Comparison of ENCODE assay signal across 15 cellular contexts in genomic region chrY:13149148-13149547, GRCh38.
DNase-seq lines count a peak whose midpoint lies in the region; ATAC-seq, FAIRE-seq and TF ChIP-seq lines count a peak whose summit lies in the region.
"Had no signal": no experiment of that assay in that cellular context is flagged by ENCODE, and none has a peak within 500 bp of the region (broad histone marks: within the 10 kb centered on the region; RNA-seq: fewer than 3 reads in every experiment).

No MANE protein-coding gene starts in this region.

- H2AFZ ChIP-seq in OCI-LY1 (ENCODE audit: low read length) (no peak overlapping the region; the same call in 1 of the 2 replicates), endothelial cell of umbilical vein (ENCODE audit: low read depth, low read length) (peak overlapping the region; percentile 66)

- peak overlapping the region in 1 of 2 donors; percentile 12 for H3K27ac Mint-ChIP-seq in natural killer cell treated with Interleukin-12 subunit alpha and Interleukin-12 subunit beta and Interleukin-15 and Interleukin-18, amount 100 ng/mL, for 72 hours
- H3K27ac Mint-ChIP-seq in natural killer cell = no peak overlapping the region
- no peak overlapping the region for H3K27ac Mint-ChIP-seq in Caco-2 (ENCODE audit: unreplicated experiment)

- peak overlapping the region; percentile 65 for H3K4me3 Mint-ChIP-seq in natural killer cell treated with Interleukin-12 subunit alpha and Interleukin-12 subunit beta and Interleukin-15 and Interleukin-18, amount 100 ng/mL, for 72 hours
- H3K4me3 Mint-ChIP-seq in natural killer cell (no peak overlapping the region), Caco-2 (ENCODE audit: unreplicated experiment) (no peak overlapping the region)

- DNase-seq in natural killer cell treated with Interleukin-12 subunit alpha and Interleukin-12 subunit beta and Interleukin-15 and Interleukin-18, amount 100 ng/mL, for 72 hours (ENCODE audit: low spot score) = no peak
- DNase-seq in natural killer cell (no peak), endothelial cell of umbilical vein (ENCODE audit: low read depth, low spot score) (peak; percentile 14), HuH-7.5 (ENCODE audit: low spot score) (no peak), Caco-2 (no peak)
- DNase-seq: activated CD4-positive, alpha-beta T cell treated with anti-CD3 and anti-CD28 coated beads for 4 hours; KG1; NCI-H187 treated with DMSO at 0.1 percent for 48 hours; retina; SJCRH30; stimulated activated CD4-positive, alpha-beta T cell treated with anti-CD3 and anti-CD28 coated beads, Interleukin-4, amount 100 ng/mL, for 4 hours; stomach had no signal

- H3K4me3 ChIP-seq in OCI-LY1 (ENCODE audit: low read depth, low read length, poor library complexity, severe bottlenecking) (peak overlapping the region; percentile 10), endothelial cell of umbilical vein (replicated peaks in 1 of 3; ENCODE audit: insufficient read depth in 1 of 3, low read depth in 1 of 3, low read length in 3 of 3) (peak overlapping the region; percentile 18 to 75 (median 29)), thymus (ENCODE audit: low read length) (peak overlapping the region; percentile 35), Caco-2 (ENCODE audit: low read depth, low read length) (no peak overlapping the region)
- H3K4me3 ChIP-seq: SJCRH30 had no signal

- H3K79me2 ChIP-seq in OCI-LY1 (ENCODE audit: insufficient read depth, low read length) (no peaks in the 10 kb centered on the region), endothelial cell of umbilical vein (ENCODE audit: control insufficient read depth, insufficient read depth, low read length) (no peaks in the 10 kb centered on the region)

- peaks cover 0 to 7% of the 10 kb centered on the region in 2 donors for H3K4me1 Mint-ChIP-seq in natural killer cell treated with Interleukin-12 subunit alpha and Interleukin-12 subunit beta and Interleukin-15 and Interleukin-18, amount 100 ng/mL, for 72 hours (ENCODE audit: low read depth in 2 of 2)
- H3K4me1 Mint-ChIP-seq in natural killer cell (peaks cover 0 to 4% of the 10 kb centered on the region in 2 donors), Caco-2 (ENCODE audit: low read depth, unreplicated experiment) (no peaks in the 10 kb centered on the region)

- no peak for ATAC-seq in natural killer cell treated with Interleukin-12 subunit alpha and Interleukin-12 subunit beta and Interleukin-15 and Interleukin-18, amount 100 ng/mL, for 72 hours
- ATAC-seq in natural killer cell (no peak), HG02763 (IDR thresholded peaks at IDR 0.05; ENCODE audit: unreplicated experiment) (no peak)

- H3K27me3 ChIP-seq in OCI-LY1 (ENCODE audit: insufficient read depth, low read length) (no peaks in the 10 kb centered on the region), endothelial cell of umbilical vein (ENCODE audit: control insufficient read depth in 2 of 2, insufficient read depth in 2 of 2, low read length in 2 of 2) (no peaks in the 10 kb centered on the region), thymus (ENCODE audit: control insufficient read depth, insufficient read depth) (no peaks in the 10 kb centered on the region), Caco-2 (replicated peaks; ENCODE audit: control insufficient read depth, insufficient read depth, low read length) (no peaks in the 10 kb centered on the region)
- H3K27me3 ChIP-seq: SJCRH30, stomach had no signal

- no peaks in the 10 kb centered on the region for H3K9me3 Mint-ChIP-seq in natural killer cell treated with Interleukin-12 subunit alpha and Interleukin-12 subunit beta and Interleukin-15 and Interleukin-18, amount 100 ng/mL, for 72 hours
- H3K9me3 Mint-ChIP-seq in natural killer cell (no peaks in the 10 kb centered on the region), Caco-2 (ENCODE audit: unreplicated experiment) (no peaks in the 10 kb centered on the region)

- no TSS peak for BruUV-seq in endothelial cell of umbilical vein (replicated peaks; lab: Mats Ljungman, UMichigan)
- BruUV-seq in Caco-2 (replicated peaks; lab: Mats Ljungman, UMichigan) = no TSS peak

- no peak for TF ChIP-seq CTCF in natural killer cell (IDR thresholded peaks at IDR 0.05)
- TF ChIP-seq CTCF in OCI-LY1 (IDR thresholded peaks at IDR 0.05; ENCODE audit: low read length) = no peak
- TF ChIP-seq CTCF in endothelial cell of umbilical vein (IDR thresholded peaks at IDR 0.05; ENCODE audit: extremely low read depth in 1 of 2, insufficient read depth in 1 of 2, low read depth in 1 of 2, low read length in 2 of 2) = no peak
- no peak for TF ChIP-seq CTCF in Caco-2 (IDR thresholded peaks at IDR 0.05; ENCODE audit: insufficient read depth in 1 of 2, low read depth in 1 of 2, low read length in 1 of 2, severe bottlenecking in 1 of 2, unreplicated experiment in 1 of 2)

- H3K4me2 ChIP-seq in OCI-LY1 (ENCODE audit: low read length) (peak overlapping the region; percentile 44), endothelial cell of umbilical vein (ENCODE audit: insufficient read depth, low read length) (peak overlapping the region; percentile 84)

- no peaks in the 10 kb centered on the region for H3F3A ChIP-seq in OCI-LY1 (ENCODE audit: insufficient read depth, low read length)

- H3K9ac ChIP-seq in OCI-LY1 (ENCODE audit: low read length) (no peak overlapping the region), endothelial cell of umbilical vein (replicated peaks; ENCODE audit: extremely low read depth, insufficient read depth, low read length) (peak overlapping the region; percentile 42)

- H3K36me3 Mint-ChIP-seq in natural killer cell treated with Interleukin-12 subunit alpha and Interleukin-12 subunit beta and Interleukin-15 and Interleukin-18, amount 100 ng/mL, for 72 hours = peaks cover 7% of the 10 kb centered on the region
- H3K36me3 Mint-ChIP-seq in natural killer cell (no peaks in the 10 kb centered on the region), Caco-2 (ENCODE audit: insufficient read depth, unreplicated experiment) (no peaks in the 10 kb centered on the region)

- H3K4me1 ChIP-seq in OCI-LY1 (ENCODE audit: insufficient read depth, low read length, severe bottlenecking) (no peaks in the 10 kb centered on the region), endothelial cell of umbilical vein (ENCODE audit: control insufficient read depth, extremely low read depth, insufficient read depth, low read length) (no peaks in the 10 kb centered on the region), thymus (ENCODE audit: control insufficient read depth, insufficient read depth, low read length) (no peaks in the 10 kb centered on the region), Caco-2 (no peaks in the 10 kb centered on the region)
- H3K4me1 ChIP-seq: SJCRH30, stomach had no signal

- no peaks in the 10 kb centered on the region for H3K9me2 ChIP-seq in OCI-LY1 (ENCODE audit: low read depth, low read length)

- TF ChIP-seq POLR2A in endothelial cell of umbilical vein (IDR thresholded peaks at IDR 0.05; ENCODE audit: low read depth, low read length) = no peak

- H4K20me1 ChIP-seq in OCI-LY1 (ENCODE audit: insufficient read depth, low read length) (no peaks in the 10 kb centered on the region), endothelial cell of umbilical vein (replicated peaks; ENCODE audit: control insufficient read depth, extremely low read depth, insufficient read depth, low read length) (no peaks in the 10 kb centered on the region)

- no peaks in the 10 kb centered on the region for H3K9me3 ChIP-seq in OCI-LY1 (ENCODE audit: low read length)
- H3K9me3 ChIP-seq in endothelial cell of umbilical vein (replicated peaks; ENCODE audit: control insufficient read depth, insufficient read depth, low read length) = no peaks in the 10 kb centered on the region
- no peaks in the 10 kb centered on the region for H3K9me3 ChIP-seq in thymus (ENCODE audit: control insufficient read depth)
- H3K9me3 ChIP-seq in Caco-2 = no peaks in the 10 kb centered on the region
- H3K9me3 ChIP-seq: SJCRH30, stomach had no signal

- H3K27me3 Mint-ChIP-seq in natural killer cell treated with Interleukin-12 subunit alpha and Interleukin-12 subunit beta and Interleukin-15 and Interleukin-18, amount 100 ng/mL, for 72 hours = peaks cover 0 to 11% of the 10 kb centered on the region in 2 donors
- H3K27me3 Mint-ChIP-seq in natural killer cell (ENCODE audit: low read depth in 2 of 2) (peaks cover 0 to 4% of the 10 kb centered on the region in 2 donors), Caco-2 (ENCODE audit: insufficient read depth, unreplicated experiment) (no peaks in the 10 kb centered on the region)

- CTCF ChIA-PET in endothelial cell of umbilical vein (lab: Charles Lee) = interaction anchor here (0.7 kb wide), 1 partner anchor 194 kb away, joined by 7 read pairs; no protein-coding TSS in a partner anchor
- CTCF ChIA-PET in Caco-2 (lab: Charles Lee) = no interaction called here

- dilution Hi-C loops in endothelial cell of umbilical vein (cut with MboI; ENCODE audit: extremely low pct_ligation_motif_present, low sequenced_read_pairs) = no loop called here

- intact Hi-C loops in natural killer cell (cut with micrococcal nuclease) = no loop called here
- intact Hi-C loops in endothelial cell of umbilical vein (cut with micrococcal nuclease) = no loop called here
- intact Hi-C loops in Caco-2 (cut with micrococcal nuclease; ENCODE audit: unreplicated experiment) = no loop called here

- no peak overlapping the region for H3K27ac ChIP-seq in OCI-LY1 (ENCODE audit: low read depth, low read length, poor library complexity, severe bottlenecking)
- H3K27ac ChIP-seq in endothelial cell of umbilical vein (ENCODE audit: insufficient read depth, low read depth, low read length) = no peak overlapping the region
- no peak overlapping the region for H3K27ac ChIP-seq in thymus (ENCODE audit: low read depth)
- H3K27ac ChIP-seq: SJCRH30, stomach had no signal

- POLR2A ChIA-PET in endothelial cell of umbilical vein (lab: Charles Lee) (no interaction called here), Caco-2 (lab: Charles Lee) (no interaction called here)

- no peaks in the 10 kb centered on the region for H3K9me1 ChIP-seq in endothelial cell of umbilical vein (replicated peaks; ENCODE audit: control insufficient read depth, extremely low read depth, insufficient read depth, low read length)

- H3K36me3 ChIP-seq in OCI-LY1 (ENCODE audit: insufficient read depth, low read length) (no peaks in the 10 kb centered on the region), endothelial cell of umbilical vein (ENCODE audit: control insufficient read depth in 2 of 2, extremely low read depth in 1 of 2, insufficient read depth in 2 of 2, low read length in 2 of 2) (no peaks in the 10 kb centered on the region), thymus (ENCODE audit: control insufficient read depth, insufficient read depth) (no peaks in the 10 kb centered on the region), Caco-2 (ENCODE audit: control insufficient read depth, insufficient read depth, low read length) (no peaks in the 10 kb centered on the region)
- H3K36me3 ChIP-seq: SJCRH30, stomach had no signal

- peak; percentile 73 for FAIRE-seq in endothelial cell of umbilical vein (lab: Jason Lieb, UNC)

TF ChIP-seq in endothelial cell of umbilical vein, 7 proteins besides CTCF, POLR2A, EP300 and RAD21 (continues in another document):
- no peak for TF ChIP-seq EZH2 (IDR thresholded peaks at IDR 0.05; ENCODE audit: borderline replicate concordance, low read depth, low read length, severe bottlenecking)
- TF ChIP-seq POLR2AphosphoS5 (IDR thresholded peaks at IDR 0.05; ENCODE audit: insufficient read depth, low read depth, low read length) = no peak
- no peak for TF ChIP-seq GATA2 (IDR thresholded peaks at IDR 0.05; ENCODE audit: insufficient read depth, insufficient read length, low read depth, low read length)
- no peak for TF ChIP-seq FOS (IDR thresholded peaks at IDR 0.05; ENCODE audit: borderline replicate concordance, insufficient read depth, low read length)
